In the genomic region with DNA sequence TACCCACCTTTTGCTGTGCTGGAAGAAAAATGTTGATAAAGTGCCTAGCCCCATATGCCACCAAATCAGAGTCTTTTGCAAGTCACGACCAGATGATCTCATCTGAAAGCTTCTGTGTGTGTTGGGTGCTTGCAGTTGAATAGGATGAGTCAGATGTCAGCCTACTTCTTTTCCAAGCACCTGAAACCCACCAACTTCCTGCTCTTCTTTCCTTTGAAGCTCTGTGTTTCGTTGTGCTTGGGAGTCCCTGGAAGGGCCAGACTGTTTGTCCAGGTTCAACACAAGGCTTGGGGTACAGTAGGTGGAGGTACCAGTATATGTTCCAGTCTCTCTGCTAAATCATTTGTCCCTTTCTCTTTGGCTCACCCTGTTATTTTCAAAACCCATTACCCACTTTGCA, we compare ENCODE assay signal across 9 cellular contexts. TPM values are rescaled to one million over a fixed set of nuclear protein-coding genes. Genes with fewer than 3 reads are reported as not detected.
A peak's percentile ranks its signal among the peaks of the same experiment; 100 is the strongest.
DNase-seq lines count a peak whose midpoint lies in the region; ATAC-seq and TF ChIP-seq lines count a peak whose summit lies in the region.
"Had no signal": no experiment of that assay in that cellular context is flagged by ENCODE, and none has a peak within 500 bp of the region (broad histone marks: within the 10 kb centered on the region; RNA-seq: fewer than 3 reads in every experiment).

No MANE protein-coding gene starts in this region.

- H3K4me2 ChIP-seq in MM.1S (ENCODE audit: low read depth, low read length): no peak overlapping the region

- TF ChIP-seq CTCF in heart right ventricle (IDR thresholded peaks at IDR 0.05) (no peak), fibroblast of the aortic adventitia (IDR thresholded peaks at IDR 0.05; ENCODE audit: insufficient read depth, low read length) (no peak), transverse colon (IDR thresholded peaks at IDR 0.05) (no peak), MM.1S (IDR thresholded peaks at IDR 0.05; ENCODE audit: low read length) (no peak)

- H4K20me1 ChIP-seq in MM.1S (ENCODE audit: insufficient read depth, low read length): no peaks in the 10 kb centered on the region

- no peaks in the 10 kb centered on the region for H3K36me3 ChIP-seq in heart right ventricle
- no peaks in the 10 kb centered on the region for H3K36me3 ChIP-seq in transverse colon
- no peaks in the 10 kb centered on the region for H3K36me3 ChIP-seq in MM.1S (replicated peaks; ENCODE audit: insufficient read depth, low read length)

- no peaks in the 10 kb centered on the region for H3K9me2 ChIP-seq in MM.1S (replicated peaks; ENCODE audit: insufficient read depth, low read length)

- H3F3A ChIP-seq in MM.1S (ENCODE audit: insufficient read depth, low read length): no peaks in the 10 kb centered on the region

- peaks cover 31 to 47% (median 37%) of the 10 kb centered on the region in 3 donors for H3K4me1 Mint-ChIP-seq in T-cell

- intact Hi-C loops in heart right ventricle (cut with DNase I) (loop anchor here in 5 of 10 donors (5.0 to 10.0 kb wide), 6 partner anchors 63 to 297 kb away; a partner anchor contains a TSS), Right ventricle myocardium inferior (cut with DNase I) (loop anchor here (5.0 to 10.0 kb wide), 5 partner anchors 105 to 297 kb away; no protein-coding TSS in a partner anchor), transverse colon (cut with DNase I; ENCODE audit: low total_unique reads) (no loop called here)

- H3K9ac ChIP-seq in MM.1S (ENCODE audit: low read length): no peak overlapping the region

- H3K27ac ChIP-seq in heart right ventricle (peak overlapping the region in 9 of 10 donors; percentile 69 to 92 (median 86)), transverse colon (peak overlapping the region; percentile 46 to 81 (median 76)), MM.1S (ENCODE audit: low read length) (no peak overlapping the region)

- POLR2A ChIA-PET in T-cell (lab: Charles Lee): no interaction called here

- no peaks in the 10 kb centered on the region for H3K9me3 Mint-ChIP-seq in T-cell
- H3K9me3 Mint-ChIP-seq: dendritic cell treated with granulocyte-macrophage colony-stimulating factor and Interleukin-4, amounts not matched to agents 40 ng/mL and 50 ng/mL, for 4 days had no signal

- no peak overlapping the region for H3K4me3 Mint-ChIP-seq in T-cell
- H3K4me3 Mint-ChIP-seq: dendritic cell treated with granulocyte-macrophage colony-stimulating factor and Interleukin-4, amounts not matched to agents 40 ng/mL and 50 ng/mL, for 4 days had no signal

- CTCF ChIA-PET in T-cell (lab: Charles Lee): interaction anchor here in 1 of 2 donors (0.7 kb wide), 1 partner anchor 16 kb away, joined by 4 read pairs; no protein-coding TSS in a partner anchor

- DNase-seq in heart right ventricle (no peak), Right ventricle myocardium inferior (ENCODE audit: missing footprints) (no peak), T-cell (peak in 1 of 34 experiments; percentile 19), fibroblast of the aortic adventitia (ENCODE audit: low read depth) (peak; percentile 60), transverse colon (no peak), MM.1S (no peak)

- no peaks in the 10 kb centered on the region for H3K9me3 ChIP-seq in heart right ventricle
- H3K9me3 ChIP-seq in transverse colon: no peaks in the 10 kb centered on the region
- no peaks in the 10 kb centered on the region for H3K9me3 ChIP-seq in MM.1S (replicated peaks; ENCODE audit: insufficient read depth, low read length)

- ATAC-seq in heart right ventricle (no peak), Right ventricle myocardium inferior (no peak), T-cell (replicated peaks in 1 of 4) (peak in 3 of 4 experiments; percentile 47 to 84 (median 77)), GM21360 (IDR thresholded peaks at IDR 0.05; ENCODE audit: unreplicated experiment) (no peak), HG03108 (IDR thresholded peaks at IDR 0.05; ENCODE audit: unreplicated experiment) (no peak)

- H3K4me3 ChIP-seq in heart right ventricle: no peak overlapping the region
- H3K4me3 ChIP-seq in fibroblast of the aortic adventitia (ENCODE audit: low read depth, low read length): no peak overlapping the region
- no peak overlapping the region for H3K4me3 ChIP-seq in transverse colon
- no peak overlapping the region for H3K4me3 ChIP-seq in MM.1S (ENCODE audit: low read length)

- H3K36me3 Mint-ChIP-seq in T-cell: no peaks in the 10 kb centered on the region

- in situ Hi-C loops in transverse colon (cut with MboI; ENCODE audit: low pct_ligation_motif_present in 1 of 4, low pct_unique_long_range_greater_than_20kb in 1 of 4, low sequenced_read_pairs in 3 of 4): loop anchor here in 1 of 4 donors (25.0 kb wide), 1 partner anchor 173 kb away; a partner anchor contains a TSS

- no peaks in the 10 kb centered on the region for H3K27me3 Mint-ChIP-seq in T-cell

- H2AFZ ChIP-seq in MM.1S (ENCODE audit: low read length): no peak overlapping the region

- TF ChIP-seq POLR2A in transverse colon (IDR thresholded peaks at IDR 0.05): no peak

- H3K27me3 ChIP-seq in heart right ventricle (no peaks in the 10 kb centered on the region), transverse colon (no peaks in the 10 kb centered on the region), MM.1S (replicated peaks; ENCODE audit: insufficient read depth, low read length) (no peaks in the 10 kb centered on the region)

- H3K27ac Mint-ChIP-seq in T-cell: peak overlapping the region; percentile 76 to 82
- H3K27ac Mint-ChIP-seq: dendritic cell treated with granulocyte-macrophage colony-stimulating factor and Interleukin-4, amounts not matched to agents 40 ng/mL and 50 ng/mL, for 4 days had no signal

- WGBS in heart right ventricle, 2 donors: 75 to 79% methylated on average over 2 of the region's 2 CpGs
- 43 to 61% methylated on average over 2 of the region's 2 CpGs for WGBS in transverse colon (ENCODE audit: low coverage in 1 of 2), 2 donors

- TF ChIP-seq EP300 in transverse colon (IDR thresholded peaks at IDR 0.05; ENCODE audit: low read depth): no peak

- H3K79me2 ChIP-seq in MM.1S (ENCODE audit: low read length): no peaks in the 10 kb centered on the region

- H3K4me1 ChIP-seq in heart right ventricle (peaks cover 30 to 85% (median 67%) of the 10 kb centered on the region in 9 donors), transverse colon (peaks cover 9 to 59% (median 16%) of the 10 kb centered on the region in 4 donors), MM.1S (ENCODE audit: low read length) (no peaks in the 10 kb centered on the region)

RNA-seq across cellular contexts. Expression of a gene that starts 36.8 kb away (rescaled TPM):
- total RNA-seq in heart right ventricle: 10 to 100 TPM; 26.6 to 56.4 (median 44.9) TPM
- 1 to 10 TPM; 8.0 to 8.5 TPM for polyA plus RNA-seq in heart right ventricle
- total RNA-seq in Right ventricle myocardium inferior: 30.9 TPM
- total RNA-seq in T-cell: 10 to 100 TPM; 13.8 to 33.0 (median 19.6) TPM
- total RNA-seq in fibroblast of the aortic adventitia (ENCODE audit: low replicate concordance): 21.5 and 31.9 TPM in 2 replicates
- total RNA-seq in transverse colon: 10 to 100 TPM; 10.9 to 26.5 (median 16.6) TPM

Comparison
In these comparisons a context has a peak if more than half of its experiments do, and no peak if none do; other contexts are left out.
1. ATAC-seq: peak in T-cell (3 of 4); none in heart right ventricle (0 of 8), Right ventricle myocardium inferior (single experiment), GM21360 (single experiment) and HG03108 (single experiment).